32 cellular contexts compared by ENCODE assay signal in genomic region chr14:74661726-74662450, GRCh38. TPM values are rescaled to one million over a fixed set of nuclear protein-coding genes. Genes with fewer than 3 reads are reported as not detected.
DNase-seq lines count a peak whose midpoint lies in the region; ATAC-seq and TF ChIP-seq lines count a peak whose summit lies in the region.
"Had no signal": no experiment of that assay in that cellular context is flagged by ENCODE, and none has a peak within 500 bp of the region (broad histone marks: within the 10 kb centered on the region; RNA-seq: fewer than 3 reads in every experiment).

No MANE protein-coding gene starts in this region.

- no peak overlapping the region for H2BK15ac ChIP-seq in mesenchymal stem cell (ENCODE audit: low read depth, poor library complexity, severe bottlenecking)

- H3K27ac ChIP-seq in RWPE1 (peak overlapping the region; percentile 24; the same call in 1 of the 2 replicates), gastroesophageal sphincter (peak overlapping the region in 3 of 4 donors; percentile 39 to 66 (median 60)), testis (peak overlapping the region; percentile 26 to 73), mesenchymal stem cell (ENCODE audit: low read length, poor library complexity, severe bottlenecking) (no peak overlapping the region)
- H3K27ac ChIP-seq: PC-9, upper lobe of left lung, VCaP had no signal

- H2AK5ac ChIP-seq in mesenchymal stem cell (ENCODE audit: low read length, severe bottlenecking): no peak overlapping the region

- CTCF ChIA-PET in RWPE1 (lab: Yijun Ruan, JAX): interaction anchor here (0.7 to 1.2 kb wide), 3 partner anchors 10 to 64 kb away, joined by 3 to 4 read pairs (median 3); no protein-coding TSS in a partner anchor

- intact Hi-C loops in posterior vena cava (cut with DNase I): no loop called here
- intact Hi-C loops in testis (cut with DNase I; ENCODE audit: low total_unique reads): no loop called here

- H3K14ac ChIP-seq in mesenchymal stem cell (ENCODE audit: low read length in 2 of 2): no peak overlapping the region

- H2BK120ac ChIP-seq in mesenchymal stem cell (ENCODE audit: low read depth, low read length): no peak overlapping the region

- POLR2A ChIA-PET in RWPE1 (lab: Yijun Ruan, JAX; ENCODE audit: low non-redundant PET): no interaction called here

- H2BK12ac ChIP-seq in mesenchymal stem cell (ENCODE audit: low read length in 2 of 2): no peak overlapping the region

- H3K9ac ChIP-seq in mesenchymal stem cell (ENCODE audit: low read length): no peak overlapping the region

- H3K4me1 ChIP-seq in gastroesophageal sphincter (peaks cover 0 to 26% (median 3%) of the 10 kb centered on the region in 3 donors), testis (peaks cover 31% of the 10 kb centered on the region), mesenchymal stem cell (ENCODE audit: control insufficient read depth, insufficient read depth, low read depth, low read length) (peaks cover 2% of the 10 kb centered on the region)
- H3K4me1 ChIP-seq: upper lobe of left lung had no signal

- H4K91ac ChIP-seq in mesenchymal stem cell (ENCODE audit: low read length): no peak overlapping the region

- TF ChIP-seq CTCF in RWPE1 (conservative IDR thresholded peaks at IDR 0.05; ENCODE audit: low read depth) (no peak), gastroesophageal sphincter (IDR thresholded peaks at IDR 0.05) (no peak), testis (IDR thresholded peaks at IDR 0.05) (no peak)

- peaks cover 0 to 90% of the 10 kb centered on the region in 2 donors for H3K36me3 ChIP-seq in gastroesophageal sphincter
- H3K36me3 ChIP-seq in testis (ENCODE audit: low read depth, missing control alignments): no peaks in the 10 kb centered on the region
- H3K36me3 ChIP-seq in mesenchymal stem cell (ENCODE audit: control insufficient read depth in 1 of 2, insufficient read depth in 2 of 2, low read depth in 1 of 2, low read length in 2 of 2): peaks cover 31 to 75% of the 10 kb centered on the region in 2 experiments

- H3K27me3 ChIP-seq in gastroesophageal sphincter (no peaks in the 10 kb centered on the region), testis (no peaks in the 10 kb centered on the region), mesenchymal stem cell (ENCODE audit: control insufficient read depth in 1 of 2, insufficient read depth in 1 of 2, low read length in 2 of 2) (no peaks in the 10 kb centered on the region)
- H3K27me3 ChIP-seq: upper lobe of left lung had no signal

- no peak overlapping the region for H4K8ac ChIP-seq in mesenchymal stem cell (ENCODE audit: low read length)

- H3K18ac ChIP-seq in mesenchymal stem cell (ENCODE audit: low read depth in 1 of 2, low read length in 2 of 2): no peak overlapping the region

- H3K4me3 ChIP-seq in gastroesophageal sphincter (no peak overlapping the region), testis (no peak overlapping the region), mesenchymal stem cell (ENCODE audit: insufficient read depth in 1 of 2, low read depth in 1 of 2, low read length in 2 of 2) (no peak overlapping the region)
- H3K4me3 ChIP-seq: A549, mucosa of descending colon, PC-9, upper lobe of left lung had no signal

- 77% methylated on average over 3 to 7 of the region's 7 CpGs for WGBS in gastroesophageal sphincter (ENCODE audit: low coverage in 1 of 2), 2 donors
- 58 to 66% methylated on average over 7 of the region's 7 CpGs for WGBS in testis, 2 donors
- 98% methylated on average over 7 of the region's 7 CpGs for WGBS in mesenchymal stem cell

- peaks cover 4% of the 10 kb centered on the region for H3K79me1 ChIP-seq in mesenchymal stem cell (replicated peaks; ENCODE audit: low read length, poor library complexity, severe bottlenecking)

- TF ChIP-seq POLR2A in gastroesophageal sphincter (IDR thresholded peaks at IDR 0.05): no peak
- TF ChIP-seq POLR2A in testis (IDR thresholded peaks at IDR 0.05): no peak

- H2AFZ ChIP-seq in mesenchymal stem cell (ENCODE audit: low read depth, low read length): no peak overlapping the region
- H2AFZ ChIP-seq: PC-9 had no signal

- H3K9me3 ChIP-seq in gastroesophageal sphincter: no peaks in the 10 kb centered on the region
- H3K9me3 ChIP-seq in testis: no peaks in the 10 kb centered on the region
- no peaks in the 10 kb centered on the region for H3K9me3 ChIP-seq in mesenchymal stem cell (ENCODE audit: control insufficient read depth, low read length)
- H3K9me3 ChIP-seq: A549, mucosa of descending colon, upper lobe of left lung had no signal

- H3K4me2 ChIP-seq in mesenchymal stem cell (ENCODE audit: low read length, poor library complexity, severe bottlenecking): no peak overlapping the region
- H3K4me2 ChIP-seq: A549, PC-9 had no signal

- no peak overlapping the region for H3K4ac ChIP-seq in mesenchymal stem cell (ENCODE audit: low read depth in 1 of 2, low read length in 2 of 2)

- H3K23ac ChIP-seq in mesenchymal stem cell (ENCODE audit: low read length in 2 of 2): no peak overlapping the region

- no peak overlapping the region for H2BK5ac ChIP-seq in mesenchymal stem cell (ENCODE audit: low read depth, low read length, poor library complexity, severe bottlenecking)

- DNase-seq in RWPE1 (ENCODE audit: low spot score) (no peak), posterior vena cava (ENCODE audit: low spot score) (peak; percentile 82), testis (peak; percentile 78), mesenchymal stem cell (no peak)
- DNase-seq in activated CD4-positive, alpha-beta T cell treated with anti-CD3 and anti-CD28 coated beads, Interleukin-2, amount 50 U/mL, for 1 hour: no peak
- DNase-seq: activated CD4-positive, alpha-beta T cell treated with anti-CD3 and anti-CD28 coated beads for 36 hours; activated gamma-delta T cell; activated naive CD8-positive, alpha-beta T cell treated with anti-CD3 and anti-CD28 coated beads for 36 hours; caudate nucleus; cortex of kidney; DMS79 treated with DMSO at 0.1 percent for 48 hours; effector memory CD8-positive, alpha-beta T cell; GDM1; Kasumi-1; kidney glomerular epithelial cell; mucosa of descending colon; MV-4-11; natural killer cell; NCI-H1436 treated with DMSO at 0.1 percent for 48 hours; NCI-H345; nucleus accumbens; PC-9; SIG-M5; stimulated activated CD8-positive, alpha-beta memory T cell treated with anti-CD3 and anti-CD28 coated beads, Interleukin-4, amount 100 ng/mL, for 48 hours; stimulated activated naive CD8-positive, alpha-beta T cell treated with anti-CD3 and anti-CD28 coated beads, Interleukin-15, amount 100 ng/mL, for 72 hours; T-helper 9 cell; upper lobe of left lung had no signal

- no peak for TF ChIP-seq EP300 in gastroesophageal sphincter (IDR thresholded peaks at IDR 0.05)

- peak; percentile 83 for ATAC-seq in gastroesophageal sphincter
- no peak for ATAC-seq in esophagus mucosa
- no peak for ATAC-seq in HG03097 (IDR thresholded peaks at IDR 0.05; ENCODE audit: low FRiP score, unreplicated experiment)
- ATAC-seq: A549; activated CD4-positive, alpha-beta T cell treated with anti-CD3 and anti-CD28 coated beads for 36 hours; effector memory CD8-positive, alpha-beta T cell; mucosa of descending colon; natural killer cell; stimulated activated naive CD8-positive, alpha-beta T cell treated with anti-CD3 and anti-CD28 coated beads, Interleukin-15, amount 100 ng/mL, for 72 hours had no signal

RNA-seq across cellular contexts. Expression of gene LTBP2, which starts 49.9 kb away (rescaled TPM):
- total RNA-seq in gastroesophageal sphincter: 100 to 1,000 TPM in 1 of 4 donors, 10 to 100 TPM in 3; 45.9 to 158 (median 88.4) TPM
- 100 to 1,000 TPM; 141 to 168 TPM for total RNA-seq in posterior vena cava
- 10 to 100 TPM; 19.6 to 45.3 TPM for total RNA-seq in testis
- 23.3 TPM for polyA plus RNA-seq in testis (ENCODE audit: insufficient read depth, low read depth, low replicate concordance)
- 16.6 TPM for polyA plus RNA-seq in mesenchymal stem cell (2013, experiment 1 of 2)
- polyA plus RNA-seq in mesenchymal stem cell (2013, experiment 2 of 2): 16.0 TPM
- 14.4 TPM for total RNA-seq in esophagus mucosa

RNA-seq across cellular contexts. Expression of gene AREL1, which starts 51.0 kb away (rescaled TPM):
- total RNA-seq in gastroesophageal sphincter (10 to 100 TPM; 14.3 to 39.9 (median 19.9) TPM), posterior vena cava (10 to 100 TPM; 22.1 to 25.7 TPM), testis (10 to 100 TPM; 58.8 to 69.9 TPM), esophagus mucosa (24.1 TPM)
- polyA plus RNA-seq in testis (ENCODE audit: insufficient read depth, low read depth, low replicate concordance): 47.7 TPM
- polyA plus RNA-seq in mesenchymal stem cell (2013, experiment 1 of 2): 20.3 TPM
- polyA plus RNA-seq in mesenchymal stem cell (2013, experiment 2 of 2): 20.0 TPM

RNA-seq across cellular contexts. Expression of gene FCF1, which starts 51.1 kb away (rescaled TPM):
- total RNA-seq in gastroesophageal sphincter (10 to 100 TPM; 26.1 to 42.3 (median 31.6) TPM), posterior vena cava (10 to 100 TPM; 41.2 to 42.4 TPM), testis (10 to 100 TPM; 29.9 to 30.9 TPM), esophagus mucosa (38.8 TPM)
- 43.5 TPM for polyA plus RNA-seq in testis (ENCODE audit: insufficient read depth, low read depth, low replicate concordance)
- polyA plus RNA-seq in mesenchymal stem cell (2013, experiment 1 of 2): 45.6 TPM
- 44.8 TPM for polyA plus RNA-seq in mesenchymal stem cell (2013, experiment 2 of 2)

Comparison
In these comparisons a context has a peak if more than half of its experiments do, and no peak if none do; other contexts are left out.
1. DNase-seq: peak in posterior vena cava (single experiment) and testis (single experiment); none in RWPE1 (single experiment), mesenchymal stem cell (single experiment) and activated CD4-positive, alpha-beta T cell treated with anti-CD3 and anti-CD28 coated beads, Interleukin-2, amount 50 U/mL, for 1 hour (single experiment).